Comparison of ENCODE assay signal across 1 cellular context in genomic region chr18:77009675-77010074, GRCh38.
TF ChIP-seq lines count a peak whose summit lies in the region.

No MANE protein-coding gene starts in this region.

TF ChIP-seq in WTC11, 78 proteins besides CTCF, POLR2A, EP300 and RAD21 (continued from another document):
- no peak for TF ChIP-seq ZNF532 (CRISPR knock-in tag; IDR thresholded peaks at IDR 0.05; ENCODE audit: borderline replicate concordance)
